2 cellular contexts compared by ENCODE assay signal in the genomic region with DNA sequence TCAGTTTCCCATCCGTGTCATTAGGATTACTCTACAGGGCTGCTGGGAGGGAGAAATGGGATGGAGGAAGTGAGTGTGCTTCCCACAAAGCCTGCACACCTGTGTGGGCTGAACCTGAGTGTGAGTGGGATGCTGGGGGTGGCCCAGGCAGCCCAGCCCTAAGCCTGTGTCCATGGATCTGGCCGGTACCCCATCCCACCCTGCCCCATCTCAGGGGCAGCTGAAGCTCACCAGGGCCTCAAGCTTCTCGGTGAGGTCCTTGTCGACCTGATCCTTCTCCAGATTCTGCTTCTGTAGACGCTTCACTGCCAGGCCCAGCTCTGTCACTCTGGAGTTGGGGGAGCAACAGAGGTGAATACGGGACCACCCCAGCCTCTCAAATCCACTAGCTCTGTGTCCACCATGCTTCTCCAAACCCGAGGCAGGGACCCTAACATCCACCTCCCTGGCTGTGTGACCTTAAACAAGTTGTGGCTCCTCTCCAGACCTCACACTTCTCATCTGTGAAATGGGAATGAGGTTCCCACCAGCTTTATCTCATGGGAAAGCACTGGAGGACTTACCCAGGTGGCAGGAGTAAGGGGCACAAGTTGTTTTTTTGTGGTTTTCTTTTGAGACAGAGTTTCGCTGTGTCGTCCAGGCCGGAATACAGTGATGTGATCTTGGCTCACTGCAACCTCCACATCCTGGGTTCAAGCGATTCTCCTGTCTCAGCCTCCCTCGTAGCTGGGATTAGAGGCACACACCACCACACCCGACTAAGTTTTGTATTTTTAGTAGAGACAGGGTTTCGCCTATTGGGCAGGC.
TF ChIP-seq lines count a peak whose summit lies in the region.
"Not testable (repeated sequence)": the region's sequence is repeated elsewhere in the genome, so short reads cannot be mapped to it uniquely, and the experiment has no call there.

No MANE protein-coding gene starts in this region.

TF ChIP-seq in K562, 482 proteins besides CTCF, POLR2A, EP300 and RAD21:
- TF ChIP-seq RBFOX2 (IDR thresholded peaks at IDR 0.05; ENCODE audit: low read depth, low read length) (peak; percentile 8), ZNF165 (CRISPR knock-in tag; IDR thresholded peaks at IDR 0.05; ENCODE audit: borderline replicate concordance) (0 out of 2 replicates have a peak, but pooled peaks have one; percentile 21), PBX2 (CRISPR knock-in tag; IDR thresholded peaks at IDR 0.05; ENCODE audit: low read depth) (peak; percentile 10; the same call in 1 of the 2 replicates), ZNF695 (CRISPR knock-in tag; IDR thresholded peaks at IDR 0.05) (0 out of 2 replicates have a peak, but pooled peaks have one; percentile 12), ZNF583 (CRISPR knock-in tag; IDR thresholded peaks at IDR 0.05) (0 out of 2 replicates have a peak, but pooled peaks have one; percentile 15), SIX5 (IDR thresholded peaks at IDR 0.05; ENCODE audit: borderline replicate concordance in 1 of 2, insufficient read depth in 1 of 2, low read depth in 1 of 2, low read length in 2 of 2) (0 out of 4 replicates have a peak, but pooled peaks of 1 of the 2 experiments have one; percentile 1), SPI1 (IDR thresholded peaks at IDR 0.05; ENCODE audit: borderline replicate concordance, low read depth, low read length) (0 out of 2 replicates have a peak, but pooled peaks have one; percentile 24), CBFB (CRISPR knock-in tag; IDR thresholded peaks at IDR 0.05) (0 out of 2 replicates have a peak, but pooled peaks have one; percentile 36), ZNF586 (CRISPR knock-in tag; conservative IDR thresholded peaks at IDR 0.05) (0 out of 2 replicates have a peak, but pooled peaks have one; percentile 51), SRF (CRISPR knock-in tag; IDR thresholded peaks at IDR 0.05) (peak in 1 of 2 experiments; percentile 39; a peak in 1 of 4 replicates), PRMT5 (CRISPR knock-in tag; IDR thresholded peaks at IDR 0.05) (0 out of 2 replicates have a peak, but pooled peaks have one; percentile 70), SP2 (IDR thresholded peaks at IDR 0.05; ENCODE audit: extremely low read depth, low read depth, low read length, poor library complexity, severe bottlenecking) (peak; percentile 9), ZNF639 (CRISPR knock-in tag; conservative IDR thresholded peaks at IDR 0.05 in 1 of 2, IDR thresholded peaks at IDR 0.05 in 1 of 2) (0 out of 4 replicates have a peak, but pooled peaks of 1 of the 2 experiments have one; percentile 4)
- not testable (repeated sequence) for TF ChIP-seq PBX2 (tag; conservative IDR thresholded peaks at IDR 0.05; ENCODE audit: low read depth)

TF ChIP-seq in HepG2, 621 proteins besides CTCF, POLR2A, EP300 and RAD21:
- peak; percentile 55; the same call in 1 of the 2 replicates for TF ChIP-seq ZNF543 (CRISPR knock-in tag; IDR thresholded peaks at IDR 0.05)
- 0 out of 2 replicates have a peak, but pooled peaks have one; percentile 2 for TF ChIP-seq ATF7-NPFF (CRISPR knock-in tag; IDR thresholded peaks at IDR 0.05; ENCODE audit: low read depth)
- peak; percentile 40; the same call in 1 of the 2 replicates for TF ChIP-seq ZNF510 (CRISPR knock-in tag; IDR thresholded peaks at IDR 0.05; ENCODE audit: low read depth)
- TF ChIP-seq ZNF160 (CRISPR knock-in tag; IDR thresholded peaks at IDR 0.05), result 0 out of 2 replicates have a peak, but pooled peaks have one; percentile 17
- 0 out of 2 replicates have a peak, but pooled peaks have one; percentile 5 for TF ChIP-seq FOXP1 (IDR thresholded peaks at IDR 0.05)
- TF ChIP-seq FOXP1 (CRISPR knock-in tag; IDR thresholded peaks at IDR 0.05), result not testable (repeated sequence)
- peak; percentile 54; the same call in 1 of the 2 replicates for TF ChIP-seq MEIS1 (CRISPR knock-in tag; IDR thresholded peaks at IDR 0.05; ENCODE audit: borderline replicate concordance)
- 0 out of 2 replicates have a peak, but pooled peaks have one; percentile 66 for TF ChIP-seq ZNF383 (CRISPR knock-in tag; IDR thresholded peaks at IDR 0.05; ENCODE audit: borderline replicate concordance)
- TF ChIP-seq IRF1 (CRISPR knock-in tag; IDR thresholded peaks at IDR 0.05; ENCODE audit: low read depth), result 0 out of 2 replicates have a peak, but pooled peaks have one; percentile 32
- 0 out of 2 replicates have a peak, but pooled peaks have one; percentile 54 for TF ChIP-seq ZNF343 (CRISPR knock-in tag; IDR thresholded peaks at IDR 0.05)
- peak; percentile 66; the same call in 1 of the 2 replicates for TF ChIP-seq ZZZ3 (CRISPR knock-in tag; IDR thresholded peaks at IDR 0.05; ENCODE audit: borderline replicate concordance)
- 0 out of 2 replicates have a peak, but pooled peaks have one; percentile 52 for TF ChIP-seq ZNF230 (CRISPR knock-in tag; IDR thresholded peaks at IDR 0.05)
- TF ChIP-seq, protein P1, sequence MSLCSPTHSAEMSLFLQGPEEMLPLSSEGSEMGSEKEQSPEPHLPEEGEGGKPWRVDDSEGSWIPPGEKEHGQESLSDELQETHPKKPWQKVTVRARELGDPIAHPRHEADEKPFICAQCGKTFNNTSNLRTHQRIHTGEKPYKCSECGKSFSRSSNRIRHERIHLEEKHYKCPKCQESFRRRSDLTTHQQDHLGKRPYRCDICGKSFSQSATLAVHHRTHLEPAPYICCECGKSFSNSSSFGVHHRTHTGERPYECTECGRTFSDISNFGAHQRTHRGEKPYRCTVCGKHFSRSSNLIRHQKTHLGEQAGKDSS (CRISPR knock-in tag; IDR thresholded peaks at IDR 0.05; ENCODE audit: borderline replicate concordance, low read depth), result 0 out of 2 replicates have a peak, but pooled peaks have one; percentile 53
- TF ChIP-seq ZNF883 (CRISPR knock-in tag; IDR thresholded peaks at IDR 0.05; ENCODE audit: not compliant biosample characterization), result peak; percentile 5
- TF ChIP-seq ZNF674 (CRISPR knock-in tag; IDR thresholded peaks at IDR 0.05; ENCODE audit: low read depth), result 0 out of 2 replicates have a peak, but pooled peaks have one; percentile 51
